17 cellular contexts compared by ENCODE assay signal in the genomic region with DNA sequence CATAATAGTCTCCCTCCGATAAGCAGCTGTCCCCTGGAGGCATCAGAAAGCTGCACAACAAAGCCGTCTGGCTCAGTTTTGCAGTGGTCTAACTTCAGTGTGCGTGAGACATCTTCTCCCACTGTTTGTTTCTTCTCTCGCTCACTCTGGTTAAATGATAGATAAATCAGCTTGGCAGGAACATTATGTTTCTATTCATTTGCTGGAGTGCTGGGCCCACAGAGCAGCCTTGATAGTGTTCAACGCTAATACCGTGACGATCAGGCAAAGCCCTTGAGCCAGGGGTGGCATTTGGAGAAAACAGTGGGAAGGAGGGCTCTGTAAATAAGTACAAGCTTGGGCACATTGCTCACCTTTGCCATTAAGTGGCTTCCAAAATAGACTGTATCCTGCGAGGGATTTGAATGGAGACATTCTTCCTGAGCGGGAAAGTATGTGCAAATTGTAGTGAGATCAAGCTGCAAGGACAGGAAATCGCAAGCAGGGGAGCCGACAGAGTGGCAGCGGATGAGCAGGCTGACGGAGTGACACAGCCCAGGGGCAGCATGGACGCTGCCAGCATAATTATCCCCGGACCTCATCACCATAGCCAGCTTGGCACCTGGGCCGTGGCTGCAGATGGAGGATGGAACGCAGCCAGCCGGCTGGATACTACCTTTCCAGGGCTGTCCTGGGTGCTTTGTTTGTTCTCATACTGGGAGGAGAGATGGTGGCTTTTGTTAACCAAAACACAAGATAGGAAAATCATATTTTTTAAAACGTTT.
DNase-seq lines count a peak whose midpoint lies in the region; ATAC-seq, FAIRE-seq and TF ChIP-seq lines count a peak whose summit lies in the region.
"Had no signal": no experiment of that assay in that cellular context is flagged by ENCODE, and none has a peak within 500 bp of the region (broad histone marks: within the 10 kb centered on the region; RNA-seq: fewer than 3 reads in every experiment).

No MANE protein-coding gene starts in this region.

- H3K56ac ChIP-seq in IMR-90 (ENCODE audit: extremely low read depth, insufficient read depth, low read length) = no peak overlapping the region; the same call in 1 of the 2 replicates

- TF ChIP-seq RAD21 in IMR-90 (IDR thresholded peaks at IDR 0.05; ENCODE audit: low read length) = no peak

- H3K27me3 ChIP-seq in IMR-90 (ENCODE audit: control insufficient read depth, insufficient read depth, low read length) = no peaks in the 10 kb centered on the region
- H3K27me3 ChIP-seq in bronchial epithelial cell (ENCODE audit: control insufficient read depth, insufficient read depth, low read length) = no peaks in the 10 kb centered on the region
- H3K27me3 ChIP-seq in MG63 = no peaks in the 10 kb centered on the region
- H3K27me3 ChIP-seq: neutrophil, suprapubic skin had no signal

- peak overlapping the region; percentile 69 for H2BK20ac ChIP-seq in IMR-90 (ENCODE audit: low read depth, low read length)

- no peak overlapping the region for H3K4me2 ChIP-seq in IMR-90 (ENCODE audit: low read depth, low read length)

- H3K9me3 ChIP-seq in IMR-90 (ENCODE audit: control insufficient read depth, insufficient read depth, low read length) (no peaks in the 10 kb centered on the region), MG63 (no peaks in the 10 kb centered on the region)
- H3K9me3 ChIP-seq: neutrophil, suprapubic skin had no signal

- peak overlapping the region; percentile 40 for H2AK5ac ChIP-seq in IMR-90 (ENCODE audit: low read depth, low read length)

- H3K18ac ChIP-seq in IMR-90 (ENCODE audit: low read depth, low read length) = no peak overlapping the region

- H3K79me1 ChIP-seq in IMR-90 (ENCODE audit: low read depth in 1 of 2, low read length in 2 of 2) = no peaks in the 10 kb centered on the region

- POLR2A ChIA-PET in IMR-90 (lab: Charles Lee; ENCODE audit: unreplicated experiment) = no interaction called here

- dilution Hi-C loops in IMR-90 (cut with HindIII; ENCODE audit: low sequenced_read_pairs, unreplicated experiment) = no loop called here

- H4K91ac ChIP-seq in IMR-90 (ENCODE audit: insufficient read depth, low read depth, low read length) = peak overlapping the region; percentile 40; the same call in 1 of the 2 replicates

- H3K4me3 ChIP-seq in IMR-90 (ENCODE audit: insufficient read depth, low read depth, low read length) = no peak overlapping the region
- H3K4me3 ChIP-seq in bronchial epithelial cell (ENCODE audit: low read depth, low read length) = no peak overlapping the region
- no peak overlapping the region for H3K4me3 ChIP-seq in MG63
- H3K4me3 ChIP-seq: suprapubic skin had no signal

- H2AFZ ChIP-seq in IMR-90 (replicated peaks; ENCODE audit: low read length, poor library complexity) = peak overlapping the region; percentile 84

- H3K9ac ChIP-seq in IMR-90 (ENCODE audit: low read depth, low read length) = no peak overlapping the region

- H3K27ac ChIP-seq in IMR-90 (ENCODE audit: insufficient read depth, low read length) = no peak overlapping the region
- H3K27ac ChIP-seq: neutrophil, suprapubic skin had no signal

- intact Hi-C loops in IMR-90 (cut with micrococcal nuclease) = no loop called here

- peak overlapping the region; percentile 39; the same call in 1 of the 2 replicates for H3K14ac ChIP-seq in IMR-90 (replicated peaks; ENCODE audit: low read depth, low read length)

- peak overlapping the region; percentile 86; the same call in 2 of the 3 replicates for H2BK15ac ChIP-seq in IMR-90 (ENCODE audit: low read depth, low read length)

- H2BK5ac ChIP-seq in IMR-90 (ENCODE audit: low read depth, low read length, poor library complexity, severe bottlenecking) = no peak overlapping the region

- no TSS peak for BruUV-seq in IMR-90 (replicated peaks; lab: Mats Ljungman, UMichigan)

- H3K9me1 ChIP-seq in IMR-90 (ENCODE audit: insufficient read depth, low read length) = peaks cover 7% of the 10 kb centered on the region

- no peaks in the 10 kb centered on the region for H4K20me1 ChIP-seq in IMR-90 (ENCODE audit: insufficient read depth, low read length)

- FAIRE-seq in bronchial epithelial cell (lab: Jason Lieb, UNC) = peak; percentile 36
- FAIRE-seq: kidney had no signal

- CTCF ChIA-PET in IMR-90 (lab: Yijun Ruan, JAX) = no interaction called here

- no peaks in the 10 kb centered on the region for H3K36me3 ChIP-seq in IMR-90 (ENCODE audit: control insufficient read depth, insufficient read depth, low read length)
- no peaks in the 10 kb centered on the region for H3K36me3 ChIP-seq in bronchial epithelial cell (ENCODE audit: control insufficient read depth, insufficient read depth, low read length)
- H3K36me3 ChIP-seq in MG63 = no peaks in the 10 kb centered on the region
- H3K36me3 ChIP-seq: neutrophil, suprapubic skin had no signal

- 17% methylated on average over 1 of the region's 19 CpGs; no CpG with 5 or more reads in 1 of the 2 experiments for WGBS in IMR-90 (ENCODE audit: extremely low coverage in 2 of 2, insufficient read length in 1 of 2), 2 experiments

- no peak for TF ChIP-seq POLR2A in IMR-90 (IDR thresholded peaks at IDR 0.05; ENCODE audit: low read depth, low read length)

- peak overlapping the region; percentile 74 for H2BK120ac ChIP-seq in IMR-90 (ENCODE audit: low read depth, low read length)

- DNase-seq in IMR-90 (no peak), NCI-H2029 treated with DMSO at 0.1 percent for 48 hours (lab: John Stamatoyannopoulos, UW) (peak; percentile 0), bronchial epithelial cell (ENCODE audit: low read depth) (no peak), left kidney (ENCODE audit: low read depth, low spot score) (peak; percentile 40), MG63 (no peak), SKM-1 (lab: John Stamatoyannopoulos, UW; ENCODE audit: unreplicated experiment) (no peak)
- no peak for DNase-seq in stimulated activated CD4-positive, alpha-beta T cell treated with anti-CD3 and anti-CD28 coated beads, Interleukin-1b, Interleukin-23, amount 100 ng/mL, for 48 hours
- DNase-seq: activated CD4-positive, alpha-beta T cell treated with anti-CD3 and anti-CD28 coated beads, Interleukin-2, amount 10 ng/mL, durations not matched to agents 24 days and 14 days; activated CD8-positive, alpha-beta memory T cell treated with anti-CD3 and anti-CD28 coated beads, Interleukin-2, amount 50 U/mL, for 48 hours; activated gamma-delta T cell treated with Interleukin-2 at 50 U/mL for 16 hours; amygdala; kidney; NCI-H82 had no signal

- peak overlapping the region; percentile 40; the same call in 1 of the 2 replicates for H3K4ac ChIP-seq in IMR-90 (ENCODE audit: low read depth, low read length)

- peak overlapping the region in 1 of 2 experiments; percentile 60; a peak in 1 of 4 replicates for H4K8ac ChIP-seq in IMR-90 (ENCODE audit: low read depth in 2 of 2, low read length in 2 of 2)

- no peak for ATAC-seq in IMR-90 (ENCODE audit: low read depth)
- no peak for ATAC-seq in GM21360 (IDR thresholded peaks at IDR 0.05; ENCODE audit: unreplicated experiment)
- ATAC-seq: Panc1 had no signal

- no peak overlapping the region for H2AK9ac ChIP-seq in IMR-90 (replicated peaks; ENCODE audit: low read depth, low read length, poor library complexity)

- peaks cover 6% of the 10 kb centered on the region; the same call in 1 of the 2 replicates for H3K4me1 ChIP-seq in IMR-90 (ENCODE audit: control insufficient read depth, insufficient read depth, low read length)
- H3K4me1 ChIP-seq: suprapubic skin had no signal

- TF ChIP-seq CTCF in IMR-90 (conservative IDR thresholded peaks at IDR 0.05; ENCODE audit: low read depth, low read length) (no peak), bronchial epithelial cell (IDR thresholded peaks at IDR 0.05; ENCODE audit: insufficient read depth, low read length, severe bottlenecking) (no peak)

- no peak overlapping the region; the same call in 1 of the 2 replicates for H4K5ac ChIP-seq in IMR-90 (ENCODE audit: low read depth, low read length)

- no peak overlapping the region for H3K23ac ChIP-seq in IMR-90 (ENCODE audit: low read depth, low read length)

- in situ Hi-C loops in IMR-90 (cut with MboI; ENCODE audit: low sequenced_read_pairs) = no loop called here

TF ChIP-seq in IMR-90, 13 proteins besides CTCF, POLR2A, EP300 and RAD21:
- TF ChIP-seq MAFK (IDR thresholded peaks at IDR 0.05; ENCODE audit: low read depth, low read length) = no peak
- no peak for TF ChIP-seq FOS (IDR thresholded peaks at IDR 0.05; ENCODE audit: low read depth, low read length)
- TF ChIP-seq MAZ (IDR thresholded peaks at IDR 0.05; ENCODE audit: borderline replicate concordance, low read depth, low read length) = no peak
- TF ChIP-seq, protein P1, sequence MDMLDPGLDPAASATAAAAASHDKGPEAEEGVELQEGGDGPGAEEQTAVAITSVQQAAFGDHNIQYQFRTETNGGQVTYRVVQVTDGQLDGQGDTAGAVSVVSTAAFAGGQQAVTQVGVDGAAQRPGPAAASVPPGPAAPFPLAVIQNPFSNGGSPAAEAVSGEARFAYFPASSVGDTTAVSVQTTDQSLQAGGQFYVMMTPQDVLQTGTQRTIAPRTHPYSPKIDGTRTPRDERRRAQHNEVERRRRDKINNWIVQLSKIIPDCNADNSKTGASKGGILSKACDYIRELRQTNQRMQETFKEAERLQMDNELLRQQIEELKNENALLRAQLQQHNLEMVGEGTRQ (IDR thresholded peaks at IDR 0.05; ENCODE audit: low read depth, low read length) = no peak

Comparison
In these comparisons a context has a peak if more than half of its experiments do, and no peak if none do; other contexts are left out.
1. DNase-seq: peak in NCI-H2029 treated with DMSO at 0.1 percent for 48 hours (single experiment) and left kidney (single experiment); none in IMR-90 (single experiment), bronchial epithelial cell (single experiment), MG63 (single experiment), stimulated activated CD4-positive, alpha-beta T cell treated with anti-CD3 and anti-CD28 coated beads, Interleukin-1b, Interleukin-23, amount 100 ng/mL, for 48 hours (single experiment) and SKM-1 (single experiment).